In the genomic region with DNA sequence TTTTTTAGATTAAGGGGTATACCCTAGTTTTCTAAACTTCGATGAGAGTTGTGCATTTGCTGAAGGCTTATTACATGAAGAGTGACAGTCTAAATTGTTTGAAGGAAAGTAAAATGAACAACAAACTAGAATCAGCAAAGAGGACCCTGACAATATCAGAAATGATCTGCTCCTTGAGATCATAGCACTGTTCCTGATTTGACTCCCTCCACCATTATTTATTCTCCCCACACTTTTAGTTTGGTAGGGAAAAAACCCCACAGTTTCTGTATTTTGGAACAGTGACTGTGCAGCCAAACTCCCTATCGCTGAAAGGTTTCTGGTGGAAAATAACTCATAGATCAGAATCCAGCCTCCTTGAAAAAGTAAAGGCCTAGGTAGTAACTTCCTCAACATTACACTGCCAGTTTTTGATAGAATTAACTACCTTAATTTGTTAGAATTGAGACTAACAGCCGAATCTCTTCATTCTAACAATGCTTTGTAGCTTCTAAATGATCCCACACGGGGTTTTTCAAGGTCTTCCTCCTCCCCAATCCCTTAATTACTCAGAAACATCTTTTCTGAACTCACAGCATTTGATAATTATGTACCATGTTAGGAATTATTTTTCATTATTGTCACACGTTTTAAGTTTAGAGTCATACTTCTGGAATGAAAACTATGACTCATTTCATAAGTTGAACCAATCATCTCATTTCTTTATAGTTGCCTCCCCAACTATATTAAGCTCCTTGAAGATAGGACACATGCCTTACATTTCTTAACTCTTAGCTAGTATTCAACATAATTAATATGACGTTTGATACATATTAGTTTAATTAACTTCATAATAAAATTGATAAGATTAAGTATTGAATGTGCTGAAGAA, we compare ENCODE assay signal across 8 cellular contexts. TPM values are rescaled to one million over a fixed set of nuclear protein-coding genes. Genes with fewer than 3 reads are reported as not detected.
DNase-seq lines count a peak whose midpoint lies in the region; ATAC-seq and TF ChIP-seq lines count a peak whose summit lies in the region.

No MANE protein-coding gene starts in this region.

- H3K9me3 ChIP-seq in naive thymus-derived CD4-positive, alpha-beta T cell (ENCODE audit: control insufficient read depth in 2 of 3, low read length in 3 of 3): no peaks in the 10 kb centered on the region

- peak overlapping the region in 1 of 2 donors; percentile 100 for H3K4me3 ChIP-seq in cardiac fibroblast (replicated peaks in 1 of 2; ENCODE audit: low read depth in 2 of 2, low read length in 2 of 2)
- H3K4me3 ChIP-seq in naive thymus-derived CD4-positive, alpha-beta T cell (ENCODE audit: low read length): peak overlapping the region; percentile 47

- intact Hi-C loops in naive thymus-derived CD4-positive, alpha-beta T cell (cut with micrococcal nuclease): no loop called here
- intact Hi-C loops in sciatic nerve (cut with DNase I): no loop called here

- peaks cover 14 to 46% (median 39%) of the 10 kb centered on the region in 5 donors for H3K36me3 Mint-ChIP-seq in naive thymus-derived CD4-positive, alpha-beta T cell

- H3K27ac Mint-ChIP-seq in naive thymus-derived CD4-positive, alpha-beta T cell: peak overlapping the region; percentile 70 to 97 (median 89)

- H3K4me1 ChIP-seq in naive thymus-derived CD4-positive, alpha-beta T cell (ENCODE audit: control insufficient read depth in 2 of 2, insufficient read depth in 2 of 2, low read length in 2 of 2): peaks cover 52 to 54% of the 10 kb centered on the region in 2 donors

- DNase-seq in CD1c-positive myeloid dendritic cell (ENCODE audit: extremely low spot score) (peak; percentile 35), M059J (ENCODE audit: low read depth) (peak; percentile 76), cardiac fibroblast (ENCODE audit: low read depth in 2 of 2) (peak; percentile 85 to 88), sciatic nerve (ENCODE audit: low spot score) (no peak), iPS-NIHi7 (ENCODE audit: extremely low spot score) (no peak)
- no peak for DNase-seq in naive thymus-derived CD4-positive, alpha-beta T cell

- H3K27me3 ChIP-seq in naive thymus-derived CD4-positive, alpha-beta T cell (ENCODE audit: control insufficient read depth in 2 of 2, insufficient read depth in 2 of 2, low read length in 2 of 2): no peaks in the 10 kb centered on the region

- no peaks in the 10 kb centered on the region for H3K9me3 Mint-ChIP-seq in naive thymus-derived CD4-positive, alpha-beta T cell

- CTCF ChIA-PET in naive thymus-derived CD4-positive, alpha-beta T cell (lab: Charles Lee): interaction anchor here (0.8 to 1.4 kb wide), 6 partner anchors 11 to 203 kb away, joined by 3 to 4 read pairs (median 3); no protein-coding TSS in a partner anchor

- no peak for ATAC-seq in naive thymus-derived CD4-positive, alpha-beta T cell
- no peak for ATAC-seq in GM21381 (IDR thresholded peaks at IDR 0.05; ENCODE audit: unreplicated experiment)
- ATAC-seq in sciatic nerve: no peak
- no peak for ATAC-seq in HG03460 (IDR thresholded peaks at IDR 0.05; ENCODE audit: unreplicated experiment)

- peaks cover 7 to 33% (median 19%) of the 10 kb centered on the region in 3 experiments for H3K36me3 ChIP-seq in naive thymus-derived CD4-positive, alpha-beta T cell (ENCODE audit: control insufficient read depth in 2 of 3, insufficient read depth in 3 of 3, low read length in 3 of 3)

- H3K27me3 Mint-ChIP-seq in naive thymus-derived CD4-positive, alpha-beta T cell: peaks cover 0 to 2% (median 0%) of the 10 kb centered on the region in 5 donors

- POLR2A ChIA-PET in naive thymus-derived CD4-positive, alpha-beta T cell (lab: Charles Lee): interaction anchor here (0.7 to 8.8 kb wide), 8 partner anchors 10 to 343 kb away, joined by 3 to 229 read pairs (median 36); a partner anchor contains a TSS

- peaks cover 47 to 64% (median 60%) of the 10 kb centered on the region in 7 donors for H3K4me1 Mint-ChIP-seq in naive thymus-derived CD4-positive, alpha-beta T cell

- H3K4me3 Mint-ChIP-seq in naive thymus-derived CD4-positive, alpha-beta T cell: peak overlapping the region; percentile 87 to 99 (median 97)

- peak overlapping the region; percentile 55 for H3K27ac ChIP-seq in naive thymus-derived CD4-positive, alpha-beta T cell (ENCODE audit: low read depth, low read length)

- no peak for TF ChIP-seq CTCF in cardiac fibroblast (IDR thresholded peaks at IDR 0.05; ENCODE audit: low read depth, low read length)

RNA-seq across cellular contexts. Expression of a gene that starts 2.9 kb away (rescaled TPM):
- 810 and 944 TPM in 2 replicates for total RNA-seq in M059J (2014; rRNA removed; shearing (Covaris generic))
- total RNA-seq in naive thymus-derived CD4-positive, alpha-beta T cell: 100 to 1,000 TPM; 331 to 753 (median 415) TPM
- 1,000 to 10,000 TPM; 2,490 to 2,608 TPM for polyA plus RNA-seq in naive thymus-derived CD4-positive, alpha-beta T cell
- 358 TPM for total RNA-seq in sciatic nerve

RNA-seq across cellular contexts. Expression of a gene that starts 11.5 kb away (rescaled TPM):
- total RNA-seq in M059J (2014; rRNA removed; shearing (Covaris generic)): 528 and 607 TPM in 2 replicates
- total RNA-seq in naive thymus-derived CD4-positive, alpha-beta T cell: 100 to 1,000 TPM; 140 to 300 (median 169) TPM
- 100 to 1,000 TPM; 942 to 982 TPM for polyA plus RNA-seq in naive thymus-derived CD4-positive, alpha-beta T cell
- total RNA-seq in sciatic nerve: 275 TPM

RNA-seq across cellular contexts. Expression of a gene that starts 30.7 kb away (rescaled TPM):
- total RNA-seq in M059J (2014; rRNA removed; shearing (Covaris generic)): 0.10 TPM in 1 of 2 replicates, not detected in the other
- 1 to 10 TPM; 1.7 to 6.7 (median 2.9) TPM for total RNA-seq in naive thymus-derived CD4-positive, alpha-beta T cell
- polyA plus RNA-seq in naive thymus-derived CD4-positive, alpha-beta T cell: 1 to 10 TPM in 1 of 2 donors, under 1 TPM in 1; 0.83 to 1.9 TPM
- total RNA-seq in sciatic nerve: 19.9 TPM

Comparison
In these comparisons a context has a peak if more than half of its experiments do, and no peak if none do; other contexts are left out.
1. DNase-seq: peak in CD1c-positive myeloid dendritic cell (single experiment), M059J (single experiment) and cardiac fibroblast (2 of 2); none in naive thymus-derived CD4-positive, alpha-beta T cell (0 of 9), sciatic nerve (single experiment) and iPS-NIHi7 (single experiment).